1 cellular context compared by ENCODE assay signal in the genomic region with DNA sequence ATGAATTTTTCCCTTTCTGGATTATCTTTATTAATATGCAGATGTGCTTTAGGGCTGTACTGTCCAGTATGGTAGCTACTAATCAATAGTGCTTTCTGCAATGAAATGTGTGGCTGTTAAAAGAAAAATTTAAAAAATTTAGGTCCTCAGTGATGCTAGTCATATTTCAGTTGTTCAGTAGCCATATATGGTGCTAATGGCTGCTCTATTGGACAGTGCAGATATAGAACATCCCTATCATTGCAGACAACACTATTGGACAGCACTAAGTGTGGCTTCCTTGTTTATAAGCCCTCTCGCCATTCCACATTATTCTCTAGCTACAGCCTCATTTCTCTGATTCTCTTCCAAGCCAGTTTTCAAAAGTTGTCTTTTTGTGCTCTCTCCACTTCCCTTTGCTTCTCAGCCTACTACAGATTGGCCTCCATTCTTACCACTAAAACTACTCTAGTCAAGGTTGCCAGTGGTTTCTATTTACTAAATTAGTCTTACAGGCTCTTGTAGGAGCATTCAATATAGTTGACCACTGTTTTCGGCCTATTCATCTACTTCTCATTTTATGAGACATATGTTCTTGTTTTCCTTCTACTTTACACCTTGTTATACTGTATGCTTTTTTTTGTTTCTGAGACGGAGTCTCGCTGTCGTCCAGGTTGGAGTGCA.
TF ChIP-seq lines count a peak whose summit lies in the region.

No MANE protein-coding gene starts in this region.

TF ChIP-seq in SK-N-SH treated with all-trans-retinoic acid at 6 μM for 48 hours, 23 proteins besides CTCF, POLR2A, EP300 and RAD21 (continued from another document):
- TF ChIP-seq, protein P1, sequence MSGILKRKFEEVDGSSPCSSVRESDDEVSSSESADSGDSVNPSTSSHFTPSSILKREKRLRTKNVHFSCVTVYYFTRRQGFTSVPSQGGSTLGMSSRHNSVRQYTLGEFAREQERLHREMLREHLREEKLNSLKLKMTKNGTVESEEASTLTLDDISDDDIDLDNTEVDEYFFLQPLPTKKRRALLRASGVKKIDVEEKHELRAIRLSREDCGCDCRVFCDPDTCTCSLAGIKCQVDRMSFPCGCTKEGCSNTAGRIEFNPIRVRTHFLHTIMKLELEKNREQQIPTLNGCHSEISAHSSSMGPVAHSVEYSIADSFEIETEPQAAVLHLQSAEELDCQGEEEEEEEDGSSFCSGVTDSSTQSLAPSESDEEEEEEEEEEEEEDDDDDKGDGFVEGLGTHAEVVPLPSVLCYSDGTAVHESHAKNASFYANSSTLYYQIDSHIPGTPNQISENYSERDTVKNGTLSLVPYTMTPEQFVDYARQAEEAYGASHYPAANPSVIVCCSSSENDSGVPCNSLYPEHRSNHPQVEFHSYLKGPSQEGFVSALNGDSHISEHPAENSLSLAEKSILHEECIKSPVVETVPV (CRISPR knock-in tag; IDR thresholded peaks at IDR 0.05): no peak
- TF ChIP-seq ZFP3 (CRISPR knock-in tag; IDR thresholded peaks at IDR 0.05) (no peak), ESRRG (CRISPR knock-in tag; IDR thresholded peaks at IDR 0.05) (no peak), ZFP30 (CRISPR knock-in tag; IDR thresholded peaks at IDR 0.05) (no peak)
